In genomic region chr7:100546868-100547800, GRCh38 we compare ENCODE assay signal across 10 cellular contexts. TPM values are rescaled to one million over a fixed set of nuclear protein-coding genes. Genes with fewer than 3 reads are reported as not detected.
DNase-seq lines count a peak whose midpoint lies in the region; ATAC-seq and TF ChIP-seq lines count a peak whose summit lies in the region.
"Had no signal": no experiment of that assay in that cellular context is flagged by ENCODE, and none has a peak within 500 bp of the region (broad histone marks: within the 10 kb centered on the region; RNA-seq: fewer than 3 reads in every experiment).

No MANE protein-coding gene starts in this region.

- no peaks in the 10 kb centered on the region for H3K9me3 ChIP-seq in thymus (ENCODE audit: control insufficient read depth)

- no peak for DNase-seq in activated CD4-positive, alpha-beta T cell treated with anti-CD3 and anti-CD28 coated beads, Interleukin-2, amount 10 ng/mL, durations not matched to agents 24 days and 14 days
- DNase-seq in activated CD4-positive, alpha-beta T cell treated with anti-CD3 and anti-CD28 coated beads for 4 hours: no peak
- DNase-seq in activated CD4-positive, alpha-beta memory T cell treated with anti-CD3 and anti-CD28 coated beads, Interleukin-2, amount 10 ng/mL, durations not matched to agents 7 days and 5 days: no peak
- DNase-seq in left kidney (ENCODE audit: low read depth, low spot score) (peak; percentile 31), glutamatergic neuron (no peak)
- DNase-seq: activated CD8-positive, alpha-beta memory T cell treated with anti-CD3 and anti-CD28 coated beads for 24 hours; nephron progenitor cell had no signal

- intact Hi-C loops in activated CD4-positive, alpha-beta T cell treated with anti-CD3 and anti-CD28 coated beads, Interleukin-2, amount 10 ng/mL, durations not matched to agents 24 days and 14 days (cut with micrococcal nuclease): loop anchor here (10.0 kb wide), 1 partner anchor 422 kb away; the partner anchor contains the start of gene MBLAC1

- no peaks in the 10 kb centered on the region for H3K9me3 Mint-ChIP-seq in activated CD4-positive, alpha-beta T cell treated with anti-CD3 and anti-CD28 coated beads, Interleukin-2, amount 10 ng/mL, durations not matched to agents 24 days and 14 days
- no peaks in the 10 kb centered on the region for H3K9me3 Mint-ChIP-seq in activated CD4-positive, alpha-beta memory T cell treated with anti-CD3 and anti-CD28 coated beads, Interleukin-2, amount 10 ng/mL, durations not matched to agents 7 days and 5 days
- H3K9me3 Mint-ChIP-seq in glutamatergic neuron (ENCODE audit: unreplicated experiment): no peaks in the 10 kb centered on the region
- H3K9me3 Mint-ChIP-seq: nephron progenitor cell had no signal

- H3K27ac ChIP-seq in thymus (ENCODE audit: low read depth): peak overlapping the region; percentile 77

- no peak for TF ChIP-seq CTCF in glutamatergic neuron (IDR thresholded peaks at IDR 0.05; ENCODE audit: partially characterized antibody, unreplicated experiment)

- H3K36me3 ChIP-seq in thymus (ENCODE audit: control insufficient read depth, insufficient read depth): peaks cover 3% of the 10 kb centered on the region

- 90% methylated on average over 10 of the region's 10 CpGs for WGBS in thymus

- peaks cover 72% of the 10 kb centered on the region for H3K4me1 Mint-ChIP-seq in activated CD4-positive, alpha-beta T cell treated with anti-CD3 and anti-CD28 coated beads, Interleukin-2, amount 10 ng/mL, durations not matched to agents 24 days and 14 days
- peaks cover 85% of the 10 kb centered on the region for H3K4me1 Mint-ChIP-seq in activated CD4-positive, alpha-beta memory T cell treated with anti-CD3 and anti-CD28 coated beads, Interleukin-2, amount 10 ng/mL, durations not matched to agents 7 days and 5 days
- H3K4me1 Mint-ChIP-seq in glutamatergic neuron (ENCODE audit: low read depth, unreplicated experiment): no peaks in the 10 kb centered on the region

- POLR2A ChIA-PET in activated CD4-positive, alpha-beta memory T cell treated with anti-CD3 and anti-CD28 coated beads, Interleukin-2, amount 10 ng/mL, durations not matched to agents 7 days and 5 days (lab: Charles Lee): interaction anchor here (0.9 to 4.6 kb wide), 10 partner anchors 8 to 113 kb away, joined by 3 to 32 read pairs (median 4); partner anchors contain the start of gene AGFG2

- H3K4me1 ChIP-seq in thymus (ENCODE audit: control insufficient read depth, insufficient read depth, low read length): peaks cover 8% of the 10 kb centered on the region

- CTCF ChIA-PET in activated CD4-positive, alpha-beta memory T cell treated with anti-CD3 and anti-CD28 coated beads, Interleukin-2, amount 10 ng/mL, durations not matched to agents 7 days and 5 days (lab: Charles Lee): interaction anchor here (0.8 to 11.6 kb wide), 5 partner anchors 7 to 158 kb away, joined by 3 to 144 read pairs (median 4); partner anchors contain the start of gene AGFG2

- H3K27ac Mint-ChIP-seq in activated CD4-positive, alpha-beta T cell treated with anti-CD3 and anti-CD28 coated beads, Interleukin-2, amount 10 ng/mL, durations not matched to agents 24 days and 14 days: peak overlapping the region; percentile 99
- peak overlapping the region; percentile 96 for H3K27ac Mint-ChIP-seq in activated CD4-positive, alpha-beta memory T cell treated with anti-CD3 and anti-CD28 coated beads, Interleukin-2, amount 10 ng/mL, durations not matched to agents 7 days and 5 days
- H3K27ac Mint-ChIP-seq in glutamatergic neuron (ENCODE audit: unreplicated experiment): no peak overlapping the region

- H3K27me3 ChIP-seq in thymus (ENCODE audit: control insufficient read depth, insufficient read depth): no peaks in the 10 kb centered on the region

- no peak overlapping the region for H3K4me3 ChIP-seq in thymus (ENCODE audit: low read length)

- peak overlapping the region; percentile 99 for H3K4me3 Mint-ChIP-seq in activated CD4-positive, alpha-beta T cell treated with anti-CD3 and anti-CD28 coated beads, Interleukin-2, amount 10 ng/mL, durations not matched to agents 24 days and 14 days
- H3K4me3 Mint-ChIP-seq in activated CD4-positive, alpha-beta memory T cell treated with anti-CD3 and anti-CD28 coated beads, Interleukin-2, amount 10 ng/mL, durations not matched to agents 7 days and 5 days: peak overlapping the region; percentile 97
- no peak overlapping the region for H3K4me3 Mint-ChIP-seq in glutamatergic neuron (ENCODE audit: unreplicated experiment)

- ATAC-seq in HG03469 (IDR thresholded peaks at IDR 0.05; ENCODE audit: unreplicated experiment) (no peak), GM18867 (IDR thresholded peaks at IDR 0.05; ENCODE audit: unreplicated experiment) (no peak)

- H3K36me3 Mint-ChIP-seq in activated CD4-positive, alpha-beta T cell treated with anti-CD3 and anti-CD28 coated beads, Interleukin-2, amount 10 ng/mL, durations not matched to agents 24 days and 14 days (ENCODE audit: low read depth): peaks cover 54% of the 10 kb centered on the region
- peaks cover 38% of the 10 kb centered on the region for H3K36me3 Mint-ChIP-seq in activated CD4-positive, alpha-beta memory T cell treated with anti-CD3 and anti-CD28 coated beads, Interleukin-2, amount 10 ng/mL, durations not matched to agents 7 days and 5 days (ENCODE audit: low read depth)
- no peaks in the 10 kb centered on the region for H3K36me3 Mint-ChIP-seq in glutamatergic neuron (ENCODE audit: unreplicated experiment)

- no peaks in the 10 kb centered on the region for H3K27me3 Mint-ChIP-seq in activated CD4-positive, alpha-beta T cell treated with anti-CD3 and anti-CD28 coated beads, Interleukin-2, amount 10 ng/mL, durations not matched to agents 24 days and 14 days
- no peaks in the 10 kb centered on the region for H3K27me3 Mint-ChIP-seq in activated CD4-positive, alpha-beta memory T cell treated with anti-CD3 and anti-CD28 coated beads, Interleukin-2, amount 10 ng/mL, durations not matched to agents 7 days and 5 days
- H3K27me3 Mint-ChIP-seq in glutamatergic neuron (ENCODE audit: unreplicated experiment): peaks cover 4% of the 10 kb centered on the region

RNA-seq across cellular contexts. Expression of gene AGFG2, which starts 8.1 kb away (rescaled TPM):
- 112 and 114 TPM in 2 replicates for total RNA-seq in activated CD4-positive, alpha-beta T cell treated with anti-CD3 and anti-CD28 coated beads, Interleukin-2, amount 10 ng/mL, durations not matched to agents 24 days and 14 days
- total RNA-seq in activated CD4-positive, alpha-beta memory T cell treated with anti-CD3 and anti-CD28 coated beads, Interleukin-2, amount 10 ng/mL, durations not matched to agents 7 days and 5 days: 10 to 100 TPM; 53.9 to 59.8 TPM
- polyA plus RNA-seq in thymus: 15.4 TPM
- 5.7 TPM for total RNA-seq in glutamatergic neuron (ENCODE audit: unreplicated experiment)

RNA-seq across cellular contexts. Expression of gene SAP25, which starts 26.6 kb away (rescaled TPM):
- 9.2 and 11.3 TPM in 2 replicates for total RNA-seq in activated CD4-positive, alpha-beta T cell treated with anti-CD3 and anti-CD28 coated beads, Interleukin-2, amount 10 ng/mL, durations not matched to agents 24 days and 14 days
- 10 to 100 TPM; 29.1 to 30.0 TPM for total RNA-seq in activated CD4-positive, alpha-beta memory T cell treated with anti-CD3 and anti-CD28 coated beads, Interleukin-2, amount 10 ng/mL, durations not matched to agents 7 days and 5 days
- 183 TPM for polyA plus RNA-seq in thymus
- 8.0 TPM for total RNA-seq in glutamatergic neuron (ENCODE audit: unreplicated experiment)

RNA-seq across cellular contexts. Expression of gene LRCH4, which starts 38.8 kb away (rescaled TPM):
- total RNA-seq in activated CD4-positive, alpha-beta T cell treated with anti-CD3 and anti-CD28 coated beads, Interleukin-2, amount 10 ng/mL, durations not matched to agents 24 days and 14 days: 86.0 and 89.2 TPM in 2 replicates
- 100 to 1,000 TPM; 199 to 204 TPM for total RNA-seq in activated CD4-positive, alpha-beta memory T cell treated with anti-CD3 and anti-CD28 coated beads, Interleukin-2, amount 10 ng/mL, durations not matched to agents 7 days and 5 days
- 423 TPM for polyA plus RNA-seq in thymus
- total RNA-seq in glutamatergic neuron (ENCODE audit: unreplicated experiment): 166 TPM

RNA-seq across cellular contexts. Expression of gene FBXO24, which starts 39.0 kb away (rescaled TPM):
- 0.38 and 0.42 TPM in 2 replicates for total RNA-seq in activated CD4-positive, alpha-beta T cell treated with anti-CD3 and anti-CD28 coated beads, Interleukin-2, amount 10 ng/mL, durations not matched to agents 24 days and 14 days
- 1 to 10 TPM; 1.8 to 2.7 TPM for total RNA-seq in activated CD4-positive, alpha-beta memory T cell treated with anti-CD3 and anti-CD28 coated beads, Interleukin-2, amount 10 ng/mL, durations not matched to agents 7 days and 5 days
- 1.3 TPM for polyA plus RNA-seq in thymus
- total RNA-seq in glutamatergic neuron (ENCODE audit: unreplicated experiment): 0.49 TPM

RNA-seq across cellular contexts. Expression of gene PCOLCE, which starts 55.0 kb away (rescaled TPM):
- 4.8 and 5.0 TPM in 2 replicates for total RNA-seq in activated CD4-positive, alpha-beta T cell treated with anti-CD3 and anti-CD28 coated beads, Interleukin-2, amount 10 ng/mL, durations not matched to agents 24 days and 14 days
- 10 to 100 TPM; 16.0 to 18.7 TPM for total RNA-seq in activated CD4-positive, alpha-beta memory T cell treated with anti-CD3 and anti-CD28 coated beads, Interleukin-2, amount 10 ng/mL, durations not matched to agents 7 days and 5 days
- 25.3 TPM for polyA plus RNA-seq in thymus
- 33.9 TPM for total RNA-seq in glutamatergic neuron (ENCODE audit: unreplicated experiment)
